32 cellular contexts compared by ENCODE assay signal in the genomic region with DNA sequence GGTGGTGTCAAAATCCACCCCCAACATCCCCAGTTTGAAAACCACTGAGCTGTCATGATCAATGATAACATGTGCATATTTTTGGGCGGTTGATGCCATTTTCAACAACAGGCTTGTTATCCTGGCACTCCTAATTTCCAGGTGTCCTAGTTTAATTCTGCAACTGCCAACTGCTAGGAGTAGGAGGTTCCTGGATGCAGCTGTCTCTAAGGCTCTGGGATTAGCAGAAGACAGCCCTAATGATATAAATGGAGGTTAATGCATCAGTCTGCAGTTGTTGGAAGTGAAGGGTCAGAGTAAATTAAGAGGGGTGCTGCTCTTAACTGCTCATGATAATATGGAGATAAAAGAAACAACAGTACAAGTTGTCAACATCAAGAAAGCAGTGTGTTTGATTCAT. TPM values are rescaled to one million over a fixed set of nuclear protein-coding genes. Genes with fewer than 3 reads are reported as not detected.
"Had no signal": no experiment of that assay in that cellular context is flagged by ENCODE, and none has a peak within 500 bp of the region (broad histone marks: within the 10 kb centered on the region; RNA-seq: fewer than 3 reads in every experiment).

No MANE protein-coding gene starts in this region.

- H3K27ac ChIP-seq: cardiac muscle cell, VCaP had no signal

- H3K27me3 ChIP-seq: cardiac muscle cell had no signal

- H3K4me3 ChIP-seq: cardiac muscle cell had no signal

- ATAC-seq: activated CD8-positive, alpha-beta T cell treated with anti-CD3 and anti-CD28 coated beads for 36 hours; activated T-cell treated with anti-CD3 and anti-CD28 coated beads, Interleukin-2, amount 50 U/mL, for 72 hours; activated T-helper 17 cell treated with anti-CD3 and anti-CD28 coated beads, Interleukin-2, amount 50 U/mL, for 72 hours; Panc1 had no signal

- DNase-seq: activated B cell treated with CpG ODN at 0.5 μM for 24 hours; activated CD4-positive, alpha-beta T cell treated with anti-CD3 and anti-CD28 coated beads for 48 hours; activated CD4-positive, alpha-beta T cell treated with anti-CD3 and anti-CD28 coated beads, Interleukin-2, amount 50 U/mL, for 4 hours; activated CD4-positive, CD25-positive, alpha-beta regulatory T cell treated with anti-CD3 and anti-CD28 coated beads, Interleukin-2, amount 50 U/mL, for 72 hours; activated CD8-positive, alpha-beta T cell treated with anti-CD3 and anti-CD28 coated beads for 36 hours; activated effector memory CD4-positive, alpha-beta T cell treated with anti-CD3 and anti-CD28 coated beads, Interleukin-2, amount 50 U/mL, for 16 hours; activated naive CD4-positive, alpha-beta T cell; activated naive CD4-positive, alpha-beta T cell treated with anti-CD3 and anti-CD28 coated beads, Interleukin-2, amount 50 U/mL, for 16 hours; activated naive CD8-positive, alpha-beta T cell treated with anti-CD3 and anti-CD28 coated beads for 36 hours; activated T-cell treated with anti-CD3 and anti-CD28 coated beads, Interleukin-2, amount 50 U/mL, for 1 hour; activated T-cell treated with anti-CD3 and anti-CD28 coated beads, Interleukin-2, amount 50 U/mL, for 72 hours; amniotic stem cell; aorta; MV-4-11; NCI-H1092; NCI-H1436 treated with DMSO at 0.1 percent for 48 hours; NCI-H1694 treated with DMSO at 0.1 percent for 48 hours; NCI-H2029; NCI-H2171; NCI-H446; NCI-H510A treated with DMSO at 0.1 percent for 48 hours; NCI-H526 treated with DMSO at 0.1 percent for 48 hours; NCI-H774; SHP77; SW 1271; T-helper 1 cell; T-helper 2 cell; T-helper 9 cell had no signal

- H3K36me3 ChIP-seq: cardiac muscle cell had no signal

RNA-seq across cellular contexts. Expression of a gene that starts 24.0 kb away (rescaled TPM):
- polyA plus RNA-seq: aorta had no signal
